Comparison of ENCODE assay signal across 10 cellular contexts in the genomic region with DNA sequence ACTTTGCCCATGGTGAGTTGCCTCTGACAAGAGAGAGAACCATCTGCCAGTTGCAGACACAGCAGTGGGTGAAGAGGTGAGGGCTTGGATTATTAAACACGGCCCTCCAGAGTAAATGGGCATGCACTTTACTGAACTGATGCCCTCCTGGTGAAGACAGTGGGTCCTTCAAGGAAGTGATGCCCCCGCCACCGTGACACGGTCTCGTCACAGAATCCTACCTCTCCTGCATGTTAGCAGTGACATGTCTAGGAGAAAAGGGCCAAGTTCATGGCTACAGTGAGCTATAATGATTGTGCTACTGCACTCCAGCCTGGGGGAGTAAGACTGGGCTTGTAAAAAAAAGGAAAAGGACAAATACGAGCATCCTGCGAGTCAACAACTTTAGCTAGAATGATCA. TPM values are rescaled to one million over a fixed set of nuclear protein-coding genes. Genes with fewer than 3 reads are reported as not detected.
DNase-seq lines count a peak whose midpoint lies in the region; ATAC-seq, FAIRE-seq and TF ChIP-seq lines count a peak whose summit lies in the region.
"Had no signal": no experiment of that assay in that cellular context is flagged by ENCODE, and none has a peak within 500 bp of the region (broad histone marks: within the 10 kb centered on the region; RNA-seq: fewer than 3 reads in every experiment).

No MANE protein-coding gene starts in this region.

- no TSS peak for BruUV-seq in Panc1 (replicated peaks; lab: Mats Ljungman, UMichigan)

- in situ Hi-C loops in Panc1 (cut with HindIII; ENCODE audit: low pct_unique_long_range_greater_than_20kb, low sequenced_read_pairs): no loop called here

- no peaks in the 10 kb centered on the region for H3K9me3 ChIP-seq in CD4-positive, alpha-beta memory T cell (ENCODE audit: control insufficient read depth in 1 of 2, low read length in 2 of 2)
- H3K9me3 ChIP-seq in Panc1 (ENCODE audit: control insufficient read depth, insufficient read depth, low read depth, low read length): no peaks in the 10 kb centered on the region
- H3K9me3 ChIP-seq in pancreas: no peaks in the 10 kb centered on the region
- no peaks in the 10 kb centered on the region for H3K9me3 ChIP-seq in Peyer's patch

- H3K27me3 ChIP-seq in CD4-positive, alpha-beta memory T cell (ENCODE audit: insufficient read depth, low read length): no peaks in the 10 kb centered on the region
- H3K27me3 ChIP-seq in Panc1 (ENCODE audit: control insufficient read depth, insufficient read depth, low read length) (no peaks in the 10 kb centered on the region), pancreas (no peaks in the 10 kb centered on the region), Peyer's patch (no peaks in the 10 kb centered on the region)

- H3K36me3 Mint-ChIP-seq in CD4-positive, alpha-beta memory T cell: peaks cover 4 to 9% of the 10 kb centered on the region in 2 donors
- no peaks in the 10 kb centered on the region for H3K36me3 Mint-ChIP-seq in endothelial cell (ENCODE audit: low read depth, unreplicated experiment)

- FAIRE-seq in pancreas (lab: Jason Lieb, UNC): no peak
- FAIRE-seq: GM12892 had no signal

- H3K27me3 Mint-ChIP-seq in CD4-positive, alpha-beta memory T cell: no peaks in the 10 kb centered on the region
- peaks cover 9% of the 10 kb centered on the region for H3K27me3 Mint-ChIP-seq in endothelial cell (ENCODE audit: unreplicated experiment)

- peaks cover 58% of the 10 kb centered on the region for H3K4me1 ChIP-seq in CD4-positive, alpha-beta memory T cell (ENCODE audit: insufficient read depth, low read length)
- peaks cover 22% of the 10 kb centered on the region for H3K4me1 ChIP-seq in Panc1 (ENCODE audit: control insufficient read depth, insufficient read depth, low read length)
- H3K4me1 ChIP-seq in pancreas: peaks cover 0 to 28% (median 6%) of the 10 kb centered on the region in 3 donors
- peaks cover 0 to 21% (median 5%) of the 10 kb centered on the region in 4 donors for H3K4me1 ChIP-seq in Peyer's patch

- 47 to 53% methylated on average over 7 of the region's 7 CpGs for WGBS in pancreas, 2 donors

- H3K36me3 ChIP-seq in CD4-positive, alpha-beta memory T cell (ENCODE audit: insufficient read depth, low read length): no peaks in the 10 kb centered on the region
- no peaks in the 10 kb centered on the region for H3K36me3 ChIP-seq in Panc1 (ENCODE audit: control insufficient read depth, insufficient read depth, low read length)
- no peaks in the 10 kb centered on the region for H3K36me3 ChIP-seq in pancreas
- no peaks in the 10 kb centered on the region for H3K36me3 ChIP-seq in Peyer's patch

- H3K27ac Mint-ChIP-seq in CD4-positive, alpha-beta memory T cell: peak overlapping the region; percentile 20 to 90 (median 82)
- no peak overlapping the region for H3K27ac Mint-ChIP-seq in endothelial cell (ENCODE audit: unreplicated experiment)

- peaks cover 44 to 79% (median 59%) of the 10 kb centered on the region in 4 donors for H3K4me1 Mint-ChIP-seq in CD4-positive, alpha-beta memory T cell
- H3K4me1 Mint-ChIP-seq in endothelial cell (ENCODE audit: unreplicated experiment): peaks cover 15% of the 10 kb centered on the region

- POLR2A ChIA-PET in CD4-positive, alpha-beta memory T cell (lab: Charles Lee; ENCODE audit: partially characterized antibody): no interaction called here
- POLR2A ChIA-PET in Panc1 (lab: Charles Lee): no interaction called here

- H3K4me3 Mint-ChIP-seq in CD4-positive, alpha-beta memory T cell: peak overlapping the region in 7 of 8 donors; percentile 46 to 77 (median 62)
- peak overlapping the region; percentile 4 for H3K4me3 Mint-ChIP-seq in endothelial cell (ENCODE audit: unreplicated experiment)

- ATAC-seq in Panc1: no peak
- no peak for ATAC-seq in pancreas
- ATAC-seq in left colon: no peak

- no peak for DNase-seq in CD4-positive, alpha-beta memory T cell
- DNase-seq in Panc1 (ENCODE audit: low read depth, low spot score): no peak
- no peak for DNase-seq in endothelial cell (ENCODE audit: low spot score)
- peak in 2 of 6 donors; percentile 32 to 36 for DNase-seq in pancreas
- DNase-seq in Peyer's patch: no peak
- DNase-seq in NCI-H82 (lab: John Stamatoyannopoulos, UW): no peak
- DNase-seq in left colon: no peak
- DNase-seq in NCI-H2029 treated with DMSO at 0.1 percent for 48 hours (lab: John Stamatoyannopoulos, UW): no peak
- DNase-seq: NCI-H1930 had no signal

- CTCF ChIA-PET in CD4-positive, alpha-beta memory T cell (lab: Charles Lee; ENCODE audit: partially characterized antibody): interaction anchor here (1.0 kb wide), 1 partner anchor 10 kb away, joined by 3 read pairs; no protein-coding TSS in a partner anchor
- CTCF ChIA-PET in Panc1 (lab: Charles Lee): no interaction called here

- TF ChIP-seq CTCF in Panc1 (IDR thresholded peaks at IDR 0.05): no peak
- TF ChIP-seq CTCF in endothelial cell (IDR thresholded peaks at IDR 0.05; ENCODE audit: unreplicated experiment): no peak
- no peak for TF ChIP-seq CTCF in pancreas (IDR thresholded peaks at IDR 0.05)
- TF ChIP-seq CTCF in Peyer's patch (IDR thresholded peaks at IDR 0.05): no peak

- no peak overlapping the region for H3K27ac ChIP-seq in CD4-positive, alpha-beta memory T cell (ENCODE audit: low read depth, low read length)
- H3K27ac ChIP-seq in Panc1 (ENCODE audit: low read length) (peak overlapping the region; percentile 80), pancreas (peak overlapping the region; percentile 56 to 89 (median 86)), Peyer's patch (no peak overlapping the region)

- intact Hi-C loops in CD4-positive, alpha-beta memory T cell (cut with micrococcal nuclease): no loop called here
- intact Hi-C loops in Panc1 (cut with micrococcal nuclease; ENCODE audit: unreplicated experiment) (no loop called here), pancreas (cut with DNase I) (no loop called here), left colon (cut with DNase I, micrococcal nuclease) (no loop called here)

- H3K9me3 Mint-ChIP-seq in CD4-positive, alpha-beta memory T cell: no peaks in the 10 kb centered on the region
- no peaks in the 10 kb centered on the region for H3K9me3 Mint-ChIP-seq in endothelial cell (ENCODE audit: unreplicated experiment)

- no peak for TF ChIP-seq POLR2A in Peyer's patch (IDR thresholded peaks at IDR 0.05)

- no peak overlapping the region for H3K4me3 ChIP-seq in CD4-positive, alpha-beta memory T cell (ENCODE audit: low read length in 2 of 2)
- peak overlapping the region; percentile 79 to 98 for H3K4me3 ChIP-seq in Panc1 (ENCODE audit: low read depth in 2 of 2, low read length in 2 of 2)
- peak overlapping the region in 3 of 4 donors; percentile 76 to 99 (median 98) for H3K4me3 ChIP-seq in pancreas
- peak overlapping the region in 2 of 4 donors; percentile 45 to 74 for H3K4me3 ChIP-seq in Peyer's patch

RNA-seq across cellular contexts. Expression of a gene that starts 2.4 kb away (rescaled TPM):
- 10 to 100 TPM; 29.8 to 31.7 TPM for total RNA-seq in CD4-positive, alpha-beta memory T cell
- polyA plus RNA-seq in CD4-positive, alpha-beta memory T cell: 10 to 100 TPM; 33.6 to 37.0 TPM
- total RNA-seq in Panc1 (2021; ENCODE audit: unreplicated experiment) (67.8 TPM), endothelial cell (ENCODE audit: unreplicated experiment) (29.9 TPM), pancreas (100 to 1,000 TPM in 4 of 6 donors, 10 to 100 TPM in 2; 65.7 to 471 (median 217) TPM), Peyer's patch (10 to 100 TPM; 26.7 to 58.7 (median 41.1) TPM), left colon (1 to 10 TPM; 4.7 to 9.4 TPM)
- polyA plus RNA-seq in Panc1 (2012; ENCODE audit: insufficient read length): 125 TPM
- polyA plus RNA-seq in pancreas: 100 to 1,000 TPM in 1 of 2 donors, 10 to 100 TPM in 1; 84.2 to 166 TPM

Comparison
In these comparisons a context has a peak if more than half of its experiments do, and no peak if none do; other contexts are left out.
1. H3K27ac ChIP-seq: peak in Panc1 (single experiment) and pancreas (4 of 4); none in CD4-positive, alpha-beta memory T cell (single experiment) and Peyer's patch (0 of 4).
2. H3K4me3 ChIP-seq: peak in Panc1 (2 of 2) and pancreas (3 of 4); none in CD4-positive, alpha-beta memory T cell (0 of 2).